Comparison of ENCODE assay signal across 11 cellular contexts in the genomic region with DNA sequence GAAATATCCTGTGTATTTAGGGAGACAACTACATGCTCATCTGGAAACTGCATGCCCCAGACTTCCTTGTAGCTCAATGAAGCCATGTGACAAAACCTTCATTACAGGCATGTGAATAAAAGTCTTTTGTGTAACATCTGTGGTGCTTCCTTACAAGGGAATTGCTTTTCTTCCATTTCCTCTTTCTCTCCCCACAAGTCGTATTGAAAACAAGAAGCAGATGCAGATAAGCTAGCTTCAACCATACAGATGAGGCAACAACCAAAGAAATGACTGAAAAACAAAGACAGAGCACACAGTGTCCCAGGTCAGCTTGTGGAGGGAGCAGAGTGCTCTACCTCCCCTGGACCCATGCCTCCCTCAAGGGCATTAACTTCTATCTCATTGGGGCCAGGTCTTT.
DNase-seq lines count a peak whose midpoint lies in the region; ATAC-seq, FAIRE-seq and TF ChIP-seq lines count a peak whose summit lies in the region.
"Had no signal": no experiment of that assay in that cellular context is flagged by ENCODE, and none has a peak within 500 bp of the region (broad histone marks: within the 10 kb centered on the region; RNA-seq: fewer than 3 reads in every experiment).

No MANE protein-coding gene starts in this region.

- no peaks in the 10 kb centered on the region for H3K23me2 ChIP-seq in H1 (ENCODE audit: low read depth, low read length)

- H3K56ac ChIP-seq in H1 (replicated peaks; ENCODE audit: insufficient read length, low read depth, low read length), result no peak overlapping the region

- no peak overlapping the region for H2BK120ac ChIP-seq in H1 (replicated peaks; ENCODE audit: low read depth, low read length)

- H3K9me3 ChIP-seq in H1 (ENCODE audit: insufficient read depth in 2 of 2, low read depth in 1 of 2, low read length in 1 of 2), result peaks cover 0 to 3% of the 10 kb centered on the region in 2 experiments; a peak in 2 of 4 replicates

- no peaks in the 10 kb centered on the region for H4K20me1 ChIP-seq in H1 (replicated peaks in 1 of 2; ENCODE audit: control insufficient read depth in 1 of 2, insufficient read depth in 2 of 2, low read length in 2 of 2)

- no peak for TF ChIP-seq CTCF in H1 (IDR thresholded peaks at IDR 0.05; ENCODE audit: control extremely low read depth in 1 of 3, insufficient read depth in 1 of 3, low read depth in 1 of 3, low read length in 3 of 3)

- no peak overlapping the region for H3K27ac ChIP-seq in H1 (ENCODE audit: low read depth, low read length)
- H3K27ac ChIP-seq: WERI-Rb-1 had no signal

- in situ Hi-C loops in G401 (cut with HindIII; ENCODE audit: low sequenced_read_pairs), result no loop called here

- intact Hi-C loops in sciatic nerve (cut with DNase I), result no loop called here

- no peak overlapping the region for H2BK20ac ChIP-seq in H1 (ENCODE audit: low read length)

- TF ChIP-seq RAD21 in H1 (IDR thresholded peaks at IDR 0.05 in 1 of 2, conservative IDR thresholded peaks at IDR 0.05 in 1 of 2; ENCODE audit: low read depth in 2 of 2, low read length in 2 of 2), result no peak

- WGBS in H1 (ENCODE audit: extremely low coverage in 1 of 2, insufficient coverage in 1 of 2, insufficient read length in 1 of 2, insufficient replicate concordance in 2 of 2, low coverage in 1 of 2, low lambda C conversion rate in 2 of 2, missing lambda C conversion rate in 1 of 2), 2 experiments, result 71% methylated on average over 1 of the region's 1 CpG; no CpG with 5 or more reads in 1 of the 2 experiments

- no peak overlapping the region for H3K4me2 ChIP-seq in H1 (ENCODE audit: insufficient read depth in 1 of 2, low read depth in 2 of 2, low read length in 2 of 2)

- POLR2A ChIA-PET in H1 (lab: Charles Lee; ENCODE audit: partially characterized antibody), result interaction anchor here (0.6 kb wide), 1 partner anchor 193 kb away, joined by 4 read pairs; no protein-coding TSS in a partner anchor

- no peak overlapping the region for H3K14ac ChIP-seq in H1 (ENCODE audit: insufficient read length)

- no peaks in the 10 kb centered on the region for H3K36me3 ChIP-seq in H1 (ENCODE audit: control insufficient read depth in 2 of 4, insufficient read depth in 4 of 4, low read length in 3 of 4)
- H3K36me3 ChIP-seq: WERI-Rb-1 had no signal

- CTCF ChIA-PET in H1 (lab: Charles Lee; ENCODE audit: partially characterized antibody), result no interaction called here

- H3K4me3 ChIP-seq in Jurkat, Clone E6-1 (ENCODE audit: low read length), result no peak overlapping the region
- no peak overlapping the region for H3K4me3 ChIP-seq in H1 (ENCODE audit: extremely low read depth in 1 of 4, insufficient read depth in 2 of 4, low read depth in 3 of 4, low read length in 4 of 4)

- H4K5ac ChIP-seq in H1 (ENCODE audit: insufficient read length, low read depth, low read length), result no peak overlapping the region

- H2BK5ac ChIP-seq in H1 (ENCODE audit: low read depth, low read length), result no peak overlapping the region

- H3K79me1 ChIP-seq in H1 (ENCODE audit: low read depth, low read length), result no peaks in the 10 kb centered on the region

- no peaks in the 10 kb centered on the region; a peak in 1 of 7 replicates for H3K4me1 ChIP-seq in H1 (replicated peaks in 1 of 4; ENCODE audit: control insufficient read depth in 3 of 4, insufficient read depth in 4 of 4, low read length in 3 of 4)

- peak overlapping the region; percentile 89; the same call in 1 of the 2 replicates for H2AFZ ChIP-seq in H1 (ENCODE audit: low read length)

- no peak overlapping the region for H3K23ac ChIP-seq in H1 (ENCODE audit: insufficient read length)

- no peak overlapping the region for H4K91ac ChIP-seq in H1 (replicated peaks; ENCODE audit: insufficient read length, low read length)

- no peak overlapping the region for H2AK5ac ChIP-seq in H1 (ENCODE audit: low read depth, low read length)

- H4K8ac ChIP-seq in H1 (ENCODE audit: extremely low read depth, insufficient read depth, low read length), result no peak overlapping the region

- no peaks in the 10 kb centered on the region for H3K79me2 ChIP-seq in H1 (ENCODE audit: control insufficient read depth in 1 of 2, insufficient read depth in 2 of 2, low read length in 2 of 2)

- H3K27me3 ChIP-seq in H1 (replicated peaks in 1 of 4; ENCODE audit: control insufficient read depth in 3 of 4, extremely low read depth in 1 of 4, insufficient read depth in 3 of 4, low read length in 3 of 4), result no peaks in the 10 kb centered on the region

- ATAC-seq in GM18909 (IDR thresholded peaks at IDR 0.05; ENCODE audit: poor library complexity, unreplicated experiment) (peak; percentile 62), sciatic nerve (peak; percentile 96), GM21360 (IDR thresholded peaks at IDR 0.05; ENCODE audit: unreplicated experiment) (no peak)

- TF ChIP-seq POLR2A in H1 (IDR thresholded peaks at IDR 0.05; ENCODE audit: control extremely low read depth in 1 of 2, low read depth in 2 of 2, low read length in 2 of 2), result no peak

- FAIRE-seq in H1 (lab: Jason Lieb, UNC), result no peak

- no peak overlapping the region for H3K9ac ChIP-seq in H1 (replicated peaks in 1 of 4; ENCODE audit: extremely low read depth in 1 of 4, low read depth in 3 of 4, low read length in 3 of 4)

- H3K18ac ChIP-seq in H1 (ENCODE audit: extremely low read depth, low read length), result no peak overlapping the region

- DNase-seq in Jurkat, Clone E6-1 (ENCODE audit: low read depth, low spot score), result peak; percentile 6
- no peak for DNase-seq in H1 (ENCODE audit: low read depth in 1 of 2, low spot score in 2 of 2)
- no peak for DNase-seq in sciatic nerve (ENCODE audit: low spot score)
- no peak for DNase-seq in GM19238 (ENCODE audit: insufficient read length, low spot score)
- no peak for DNase-seq in NCI-H82 (lab: John Stamatoyannopoulos, UW)
- DNase-seq in G401 (ENCODE audit: low spot score), result no peak
- DNase-seq: NCI-H526, retina, WERI-Rb-1 had no signal

- no peak overlapping the region for H2BK12ac ChIP-seq in H1 (ENCODE audit: low read depth, low read length)

- no peak overlapping the region for H3K4ac ChIP-seq in H1 (replicated peaks; ENCODE audit: insufficient read length, low read depth, low read length)

- TF ChIP-seq EP300 in H1 (IDR thresholded peaks at IDR 0.05; ENCODE audit: borderline replicate concordance in 1 of 2, low read depth in 2 of 2, low read length in 2 of 2), result no peak

- H2BK15ac ChIP-seq in H1 (ENCODE audit: low read length), result no peak overlapping the region

TF ChIP-seq in H1, 55 proteins besides CTCF, POLR2A, EP300 and RAD21:
- TF ChIP-seq POLR2AphosphoS5 (IDR thresholded peaks at IDR 0.05; ENCODE audit: low read depth, low read length) (no peak), SRF (IDR thresholded peaks at IDR 0.05; ENCODE audit: low read depth, low read length) (no peak), JUND (IDR thresholded peaks at IDR 0.05; ENCODE audit: low read length) (no peak), HDAC6 (IDR thresholded peaks at IDR 0.05; ENCODE audit: low read depth, low read length) (no peak), BCL11A (IDR thresholded peaks at IDR 0.05; ENCODE audit: low read depth in 2 of 2, low read length in 2 of 2) (no peak)
TF ChIP-seq in H1: peak in this region for 0.
